ENCODE assay signal across 13 cellular contexts in the genomic region with DNA sequence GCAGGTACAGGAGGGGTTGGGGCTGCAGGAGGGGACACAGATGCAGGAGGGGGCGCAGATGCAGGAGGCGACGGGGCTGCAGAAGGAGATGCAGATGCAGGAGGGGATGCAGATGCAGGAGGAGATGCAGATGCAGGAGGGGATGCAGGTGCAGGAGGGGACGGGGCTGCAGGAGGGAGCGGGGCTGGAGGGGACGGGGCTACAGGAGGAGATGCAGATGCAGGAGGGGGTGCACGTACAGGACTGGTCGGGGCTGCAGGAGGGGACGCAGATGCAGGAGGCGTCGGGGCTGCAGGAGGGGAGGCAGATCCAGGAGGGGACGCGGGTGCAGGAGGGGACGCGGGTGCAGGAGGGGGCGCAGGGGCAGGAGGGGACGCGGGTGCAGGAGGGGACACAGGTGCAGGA.
DNase-seq lines count a peak whose midpoint lies in the region; ATAC-seq and TF ChIP-seq lines count a peak whose summit lies in the region.
"Had no signal": no experiment of that assay in that cellular context is flagged by ENCODE, and none has a peak within 500 bp of the region (broad histone marks: within the 10 kb centered on the region; RNA-seq: fewer than 3 reads in every experiment).

No MANE protein-coding gene starts in this region.

- TF ChIP-seq CTCF in gastroesophageal sphincter (IDR thresholded peaks at IDR 0.05): no peak

- 87 to 94% methylated on average over 5 to 16 of the region's 18 CpGs for WGBS in gastroesophageal sphincter (ENCODE audit: low coverage in 1 of 2), 2 donors

- H3K27ac Mint-ChIP-seq in natural killer cell treated with Interleukin-12 subunit alpha and Interleukin-12 subunit beta and Interleukin-15 and Interleukin-18, amount 100 ng/mL, for 72 hours: no peak overlapping the region

- no peak overlapping the region for H3K27ac ChIP-seq in BLaER1 treated with 17β-estradiol and CSF1 and Interleukin-3, amounts not matched to agents 10 nM and 100 nM
- H3K27ac ChIP-seq in angular gyrus (ENCODE audit: low read depth, low read length) (peak overlapping the region; percentile 31), gastroesophageal sphincter (no peak overlapping the region)
- H3K27ac ChIP-seq: hepatocyte, left lung had no signal

- H3K27me3 Mint-ChIP-seq in natural killer cell treated with Interleukin-12 subunit alpha and Interleukin-12 subunit beta and Interleukin-15 and Interleukin-18, amount 100 ng/mL, for 72 hours: peaks cover 0 to 2% of the 10 kb centered on the region in 2 donors

- TF ChIP-seq POLR2A in gastroesophageal sphincter (IDR thresholded peaks at IDR 0.05): no peak

- peaks cover 0 to 58% (median 42%) of the 10 kb centered on the region in 10 experiments; a peak in 15 of 20 replicates for H3K4me1 ChIP-seq in BLaER1 treated with 17β-estradiol and CSF1 and Interleukin-3, amounts not matched to agents 10 nM and 100 nM
- peaks cover 0 to 44% (median 23%) of the 10 kb centered on the region in 3 donors for H3K4me1 ChIP-seq in gastroesophageal sphincter

- H3K4me3 ChIP-seq in BLaER1 treated with 17β-estradiol and CSF1 and Interleukin-3, amounts not matched to agents 10 nM and 100 nM: peak overlapping the region in 7 of 10 experiments; percentile 60 to 75 (median 66); a peak in 10 of 20 replicates
- peak overlapping the region; percentile 55; the same call in 1 of the 2 replicates for H3K4me3 ChIP-seq in H7 (ENCODE audit: insufficient read depth, low read depth, low read length)
- H3K4me3 ChIP-seq in gastroesophageal sphincter: no peak overlapping the region
- H3K4me3 ChIP-seq: hepatocyte had no signal

- H3K9ac ChIP-seq in BLaER1 treated with 17β-estradiol and CSF1 and Interleukin-3, amounts not matched to agents 10 nM and 100 nM: no peak overlapping the region

- no peaks in the 10 kb centered on the region for H3K36me3 Mint-ChIP-seq in natural killer cell treated with Interleukin-12 subunit alpha and Interleukin-12 subunit beta and Interleukin-15 and Interleukin-18, amount 100 ng/mL, for 72 hours

- no peaks in the 10 kb centered on the region for H3K27me3 ChIP-seq in BLaER1 treated with 17β-estradiol and CSF1 and Interleukin-3, amounts not matched to agents 10 nM and 100 nM
- H3K27me3 ChIP-seq in H7 (ENCODE audit: control insufficient read depth, insufficient read depth, low read length) (peaks cover 5% of the 10 kb centered on the region; the same call in 1 of the 2 replicates), gastroesophageal sphincter (no peaks in the 10 kb centered on the region)
- H3K27me3 ChIP-seq: hepatocyte, left lung had no signal

- no peak for TF ChIP-seq EP300 in gastroesophageal sphincter (IDR thresholded peaks at IDR 0.05)

- peaks cover 0 to 6% (median 0%) of the 10 kb centered on the region in 11 experiments; a peak in 6 of 22 replicates for H3K36me3 ChIP-seq in BLaER1 treated with 17β-estradiol and CSF1 and Interleukin-3, amounts not matched to agents 10 nM and 100 nM
- no peaks in the 10 kb centered on the region for H3K36me3 ChIP-seq in H7 (replicated peaks; ENCODE audit: control insufficient read depth, insufficient read depth, low read length)
- peaks cover 0 to 16% of the 10 kb centered on the region in 2 donors for H3K36me3 ChIP-seq in gastroesophageal sphincter
- H3K36me3 ChIP-seq: left lung, thoracic aorta had no signal

- peaks cover 0 to 2% (median 0%) of the 10 kb centered on the region in 11 experiments; a peak in 3 of 22 replicates for H3K9me3 ChIP-seq in BLaER1 treated with 17β-estradiol and CSF1 and Interleukin-3, amounts not matched to agents 10 nM and 100 nM (replicated peaks in 1 of 11)
- H3K9me3 ChIP-seq in gastroesophageal sphincter: no peaks in the 10 kb centered on the region
- H3K9me3 ChIP-seq: left lung, thoracic aorta had no signal

- peaks cover 11 to 12% of the 10 kb centered on the region in 2 donors for H3K4me1 Mint-ChIP-seq in natural killer cell treated with Interleukin-12 subunit alpha and Interleukin-12 subunit beta and Interleukin-15 and Interleukin-18, amount 100 ng/mL, for 72 hours (ENCODE audit: low read depth in 2 of 2)

- peak overlapping the region in 10 of 11 experiments; percentile 41 to 98 (median 92); a peak in 14 of 22 replicates for H3K4me2 ChIP-seq in BLaER1 treated with 17β-estradiol and CSF1 and Interleukin-3, amounts not matched to agents 10 nM and 100 nM

- H3K4me3 Mint-ChIP-seq in natural killer cell treated with Interleukin-12 subunit alpha and Interleukin-12 subunit beta and Interleukin-15 and Interleukin-18, amount 100 ng/mL, for 72 hours: peak overlapping the region; percentile 89

- no peak for DNase-seq in H7
- DNase-seq in natural killer cell treated with Interleukin-12 subunit alpha and Interleukin-12 subunit beta and Interleukin-15 and Interleukin-18, amount 100 ng/mL, for 72 hours (ENCODE audit: low spot score): no peak
- DNase-seq: C1 segment of cervical spinal cord, left lung, NCI-H1417 treated with DMSO at 0.1 percent for 48 hours had no signal

- no peaks in the 10 kb centered on the region for H3K9me3 Mint-ChIP-seq in natural killer cell treated with Interleukin-12 subunit alpha and Interleukin-12 subunit beta and Interleukin-15 and Interleukin-18, amount 100 ng/mL, for 72 hours
- H3K9me3 Mint-ChIP-seq: neural crest cell had no signal

- H4K20me1 ChIP-seq in BLaER1 treated with 17β-estradiol and CSF1 and Interleukin-3, amounts not matched to agents 10 nM and 100 nM: no peaks in the 10 kb centered on the region

- ATAC-seq in natural killer cell treated with Interleukin-12 subunit alpha and Interleukin-12 subunit beta and Interleukin-15 and Interleukin-18, amount 100 ng/mL, for 72 hours: no peak
- ATAC-seq in gastroesophageal sphincter (no peak), GM21786 (IDR thresholded peaks at IDR 0.05; ENCODE audit: unreplicated experiment) (no peak), HG03442 (IDR thresholded peaks at IDR 0.05; ENCODE audit: unreplicated experiment) (no peak)

Comparison
In these comparisons a context has a peak if more than half of its experiments do, and no peak if none do; other contexts are left out.
1. H3K4me3 ChIP-seq: peak in BLaER1 treated with 17β-estradiol and CSF1 and Interleukin-3, amounts not matched to agents 10 nM and 100 nM (7 of 10) and H7 (single experiment); none in gastroesophageal sphincter (0 of 2).